8 cellular contexts compared by ENCODE assay signal in genomic region chr10:13298748-13299436, GRCh38. TPM values are rescaled to one million over a fixed set of nuclear protein-coding genes. Genes with fewer than 3 reads are reported as not detected.
DNase-seq lines count a peak whose midpoint lies in the region; ATAC-seq, FAIRE-seq and TF ChIP-seq lines count a peak whose summit lies in the region.

No MANE protein-coding gene starts in this region.

- no peaks in the 10 kb centered on the region; the same call in 1 of the 2 replicates for H3K36me3 ChIP-seq in Caco-2 (ENCODE audit: control insufficient read depth, insufficient read depth, low read length)
- H3K36me3 ChIP-seq in OCI-LY1 (ENCODE audit: insufficient read depth, low read length), result no peaks in the 10 kb centered on the region
- H3K36me3 ChIP-seq in endothelial cell of umbilical vein (ENCODE audit: control insufficient read depth in 2 of 2, extremely low read depth in 1 of 2, insufficient read depth in 2 of 2, low read length in 2 of 2), result no peaks in the 10 kb centered on the region
- H3K36me3 ChIP-seq in ovary, result no peaks in the 10 kb centered on the region

- no peaks in the 10 kb centered on the region for H3K9me3 Mint-ChIP-seq in Caco-2 (ENCODE audit: unreplicated experiment)

- no peaks in the 10 kb centered on the region for H3K27me3 Mint-ChIP-seq in Caco-2 (ENCODE audit: insufficient read depth, unreplicated experiment)

- ATAC-seq in HG03025 (IDR thresholded peaks at IDR 0.05; ENCODE audit: low FRiP score, unreplicated experiment), result no peak

- H3K4me3 Mint-ChIP-seq in Caco-2 (ENCODE audit: unreplicated experiment), result peak overlapping the region; percentile 77

- dilution Hi-C loops in endothelial cell of umbilical vein (cut with MboI; ENCODE audit: extremely low pct_ligation_motif_present, low sequenced_read_pairs), result no loop called here

- H3K79me2 ChIP-seq in OCI-LY1 (ENCODE audit: insufficient read depth, low read length) (no peaks in the 10 kb centered on the region), endothelial cell of umbilical vein (ENCODE audit: control insufficient read depth, insufficient read depth, low read length) (no peaks in the 10 kb centered on the region)

- CTCF ChIA-PET in Caco-2 (lab: Charles Lee) (no interaction called here), endothelial cell of umbilical vein (lab: Charles Lee) (interaction anchor here (1.0 to 2.2 kb wide), 5 partner anchors 14 to 137 kb away, joined by 3 to 9 read pairs (median 7); partner anchors contain the start of gene MCM10)

- TF ChIP-seq POLR2A in endothelial cell of umbilical vein (IDR thresholded peaks at IDR 0.05; ENCODE audit: low read depth, low read length), result no peak
- no peak for TF ChIP-seq POLR2A in ovary (IDR thresholded peaks at IDR 0.05)

- H3K4me1 Mint-ChIP-seq in Caco-2 (ENCODE audit: low read depth, unreplicated experiment), result peaks cover 21% of the 10 kb centered on the region

- no peaks in the 10 kb centered on the region for H4K20me1 ChIP-seq in OCI-LY1 (ENCODE audit: insufficient read depth, low read length)
- no peaks in the 10 kb centered on the region for H4K20me1 ChIP-seq in endothelial cell of umbilical vein (replicated peaks; ENCODE audit: control insufficient read depth, extremely low read depth, insufficient read depth, low read length)

- H3K27ac Mint-ChIP-seq in Caco-2 (ENCODE audit: unreplicated experiment), result peak overlapping the region; percentile 100

- H3K4me1 ChIP-seq in Caco-2 (peaks cover 14% of the 10 kb centered on the region; the same call in 1 of the 2 replicates), OCI-LY1 (ENCODE audit: insufficient read depth, low read length, severe bottlenecking) (peaks cover 15% of the 10 kb centered on the region), endothelial cell of umbilical vein (ENCODE audit: control insufficient read depth, extremely low read depth, insufficient read depth, low read length) (peaks cover 5% of the 10 kb centered on the region), ovary (ENCODE audit: insufficient read depth) (peaks cover 3% of the 10 kb centered on the region)

- intact Hi-C loops in Caco-2 (cut with micrococcal nuclease; ENCODE audit: unreplicated experiment) (no loop called here), endothelial cell of umbilical vein (cut with micrococcal nuclease) (loop anchor here (1.0 kb wide), 1 partner anchor 230 kb away; the partner anchor contains the start of gene BEND7), ovary (cut with DNase I) (no loop called here)

- H3K9me3 ChIP-seq in Caco-2, result no peaks in the 10 kb centered on the region
- H3K9me3 ChIP-seq in OCI-LY1 (ENCODE audit: low read length), result no peaks in the 10 kb centered on the region
- H3K9me3 ChIP-seq in endothelial cell of umbilical vein (replicated peaks; ENCODE audit: control insufficient read depth, insufficient read depth, low read length), result no peaks in the 10 kb centered on the region
- H3K9me3 ChIP-seq in ovary, result no peaks in the 10 kb centered on the region

- peak overlapping the region; percentile 88 for H3K4me3 ChIP-seq in Caco-2 (ENCODE audit: low read depth, low read length)
- peak overlapping the region; percentile 68 for H3K4me3 ChIP-seq in OCI-LY1 (ENCODE audit: low read depth, low read length, poor library complexity, severe bottlenecking)
- peak overlapping the region; percentile 63 to 68 (median 64) for H3K4me3 ChIP-seq in endothelial cell of umbilical vein (replicated peaks in 1 of 3; ENCODE audit: insufficient read depth in 1 of 3, low read depth in 1 of 3, low read length in 3 of 3)
- peak overlapping the region; percentile 57 for H3K4me3 ChIP-seq in ovary

- peak overlapping the region; percentile 82 for H3K4me2 ChIP-seq in OCI-LY1 (ENCODE audit: low read length)
- H3K4me2 ChIP-seq in endothelial cell of umbilical vein (ENCODE audit: insufficient read depth, low read length), result peak overlapping the region; percentile 94

- no peak for FAIRE-seq in endothelial cell of umbilical vein (lab: Jason Lieb, UNC)

- POLR2A ChIA-PET in Caco-2 (lab: Charles Lee) (interaction anchor here (0.6 to 0.8 kb wide), 2 partner anchors 20 to 50 kb away, joined by 3 to 4 read pairs; no protein-coding TSS in a partner anchor), endothelial cell of umbilical vein (lab: Charles Lee) (interaction anchor here (0.7 to 1.1 kb wide), 2 partner anchors 10 to 19 kb away, joined by 3 to 5 read pairs; no protein-coding TSS in a partner anchor)

- H3K27me3 ChIP-seq in Caco-2 (replicated peaks; ENCODE audit: control insufficient read depth, insufficient read depth, low read length) (no peaks in the 10 kb centered on the region), OCI-LY1 (ENCODE audit: insufficient read depth, low read length) (peaks cover 5% of the 10 kb centered on the region; the same call in 1 of the 2 replicates), endothelial cell of umbilical vein (ENCODE audit: control insufficient read depth in 2 of 2, insufficient read depth in 2 of 2, low read length in 2 of 2) (no peaks in the 10 kb centered on the region), ovary (no peaks in the 10 kb centered on the region)

- BruUV-seq in Caco-2 (replicated peaks; lab: Mats Ljungman, UMichigan), result no TSS peak
- no TSS peak for BruUV-seq in endothelial cell of umbilical vein (replicated peaks; lab: Mats Ljungman, UMichigan)

- H2AFZ ChIP-seq in OCI-LY1 (ENCODE audit: low read length), result no peak overlapping the region
- peak overlapping the region; percentile 98 for H2AFZ ChIP-seq in endothelial cell of umbilical vein (ENCODE audit: low read depth, low read length)

- H3K9ac ChIP-seq in OCI-LY1 (ENCODE audit: low read length), result peak overlapping the region; percentile 74
- H3K9ac ChIP-seq in endothelial cell of umbilical vein (replicated peaks; ENCODE audit: extremely low read depth, insufficient read depth, low read length), result peak overlapping the region; percentile 91

- H3K27ac ChIP-seq in OCI-LY1 (ENCODE audit: low read depth, low read length, poor library complexity, severe bottlenecking) (no peak overlapping the region), endothelial cell of umbilical vein (ENCODE audit: insufficient read depth, low read depth, low read length) (peak overlapping the region; percentile 72), ovary (peak overlapping the region; percentile 95 to 98)

- no peaks in the 10 kb centered on the region for H3K9me2 ChIP-seq in OCI-LY1 (ENCODE audit: low read depth, low read length)

- no peak for TF ChIP-seq CTCF in Caco-2 (IDR thresholded peaks at IDR 0.05; ENCODE audit: insufficient read depth in 1 of 2, low read depth in 1 of 2, low read length in 1 of 2, severe bottlenecking in 1 of 2, unreplicated experiment in 1 of 2)
- no peak for TF ChIP-seq CTCF in OCI-LY1 (IDR thresholded peaks at IDR 0.05; ENCODE audit: low read length)
- TF ChIP-seq CTCF in endothelial cell of umbilical vein (IDR thresholded peaks at IDR 0.05; ENCODE audit: extremely low read depth in 1 of 2, insufficient read depth in 1 of 2, low read depth in 1 of 2, low read length in 2 of 2), result no peak
- no peak for TF ChIP-seq CTCF in ovary (IDR thresholded peaks at IDR 0.05)

- H3K36me3 Mint-ChIP-seq in Caco-2 (ENCODE audit: insufficient read depth, unreplicated experiment), result peaks cover 25% of the 10 kb centered on the region

- no peaks in the 10 kb centered on the region for H3K9me1 ChIP-seq in endothelial cell of umbilical vein (replicated peaks; ENCODE audit: control insufficient read depth, extremely low read depth, insufficient read depth, low read length)

- DNase-seq in Caco-2 (no peak), endothelial cell of umbilical vein (ENCODE audit: low read depth, low spot score) (no peak), ovary (no peak), GDM1 (lab: John Stamatoyannopoulos, UW) (no peak), NCI-H2107 treated with DMSO at 0.1 percent for 48 hours (lab: John Stamatoyannopoulos, UW; ENCODE audit: unreplicated experiment) (no peak), cortex of kidney (lab: John Stamatoyannopoulos, UW) (no peak)

- WGBS in ovary, 3 donors, result 28 to 35% (median 33%) methylated on average over 19 to 20 of the region's 20 CpGs

- no peak for TF ChIP-seq EP300 in ovary (IDR thresholded peaks at IDR 0.05)

- no peaks in the 10 kb centered on the region for H3F3A ChIP-seq in OCI-LY1 (ENCODE audit: insufficient read depth, low read length)

TF ChIP-seq in endothelial cell of umbilical vein, 7 proteins besides CTCF, POLR2A, EP300 and RAD21 (continues in another document):
- TF ChIP-seq MYC (IDR thresholded peaks at IDR 0.05; ENCODE audit: low read depth, low read length) (no peak), EZH2 (IDR thresholded peaks at IDR 0.05; ENCODE audit: borderline replicate concordance, low read depth, low read length, severe bottlenecking) (no peak), FOS (IDR thresholded peaks at IDR 0.05; ENCODE audit: borderline replicate concordance, insufficient read depth, low read length) (no peak), JUN (IDR thresholded peaks at IDR 0.05; ENCODE audit: borderline replicate concordance, insufficient read depth, insufficient read length, low read depth) (no peak), GATA2 (IDR thresholded peaks at IDR 0.05; ENCODE audit: insufficient read depth, insufficient read length, low read depth, low read length) (no peak), POLR2AphosphoS5 (IDR thresholded peaks at IDR 0.05; ENCODE audit: insufficient read depth, low read depth, low read length) (no peak)

RNA-seq across cellular contexts. Expression of gene PHYH, which starts 1.0 kb away (rescaled TPM):
- total RNA-seq in Caco-2 (2022) (49.6 and 52.3 TPM in 2 replicates), endothelial cell of umbilical vein (9.4 and 9.8 TPM in 2 replicates), ovary (10 to 100 TPM; 20.0 to 49.7 (median 39.5) TPM)
- polyA plus RNA-seq in endothelial cell of umbilical vein (4.7 and 5.6 TPM in 2 replicates), ovary (10 to 100 TPM; 41.6 to 42.8 TPM)
- polyA plus RNA-seq in endothelial cell of umbilical vein (2011; cell fraction: cytosol; rRNA removed), result 5.4 and 7.2 TPM in 2 replicates
- 10.4 and 13.0 TPM in 2 replicates for polyA plus RNA-seq in endothelial cell of umbilical vein (2011; cell fraction: nucleus; rRNA removed)
- polyA plus RNA-seq in endothelial cell of umbilical vein (2012), result 13.1 and 14.5 TPM in 2 replicates
- 2.5 and 4.5 TPM in 2 replicates for polyA minus RNA-seq in endothelial cell of umbilical vein
- polyA minus RNA-seq in endothelial cell of umbilical vein (2011; cell fraction: cytosol; rRNA and poly(A)+ RNA removed), result 3.2 TPM
- 2.0 and 3.0 TPM in 2 replicates for polyA minus RNA-seq in endothelial cell of umbilical vein (2011; cell fraction: nucleus; rRNA and poly(A)+ RNA removed)

RNA-seq across cellular contexts. Expression of gene SEPHS1, which starts 49.2 kb away (rescaled TPM):
- total RNA-seq in Caco-2 (2022), result 129 and 139 TPM in 2 replicates
- total RNA-seq in endothelial cell of umbilical vein, result 55.4 and 59.9 TPM in 2 replicates
- polyA plus RNA-seq in endothelial cell of umbilical vein, result 31.6 and 40.6 TPM in 2 replicates
- polyA plus RNA-seq in endothelial cell of umbilical vein (2011; cell fraction: cytosol; rRNA removed), result 45.6 and 53.1 TPM in 2 replicates
- 37.9 and 41.7 TPM in 2 replicates for polyA plus RNA-seq in endothelial cell of umbilical vein (2011; cell fraction: nucleus; rRNA removed)
- 52.0 and 64.4 TPM in 2 replicates for polyA plus RNA-seq in endothelial cell of umbilical vein (2012)
- 80.5 and 82.6 TPM in 2 replicates for polyA minus RNA-seq in endothelial cell of umbilical vein
- 46.8 TPM for polyA minus RNA-seq in endothelial cell of umbilical vein (2011; cell fraction: cytosol; rRNA and poly(A)+ RNA removed)
- 19.1 and 25.1 TPM in 2 replicates for polyA minus RNA-seq in endothelial cell of umbilical vein (2011; cell fraction: nucleus; rRNA and poly(A)+ RNA removed)
- total RNA-seq in ovary, result 10 to 100 TPM; 27.2 to 62.0 (median 50.6) TPM
- polyA plus RNA-seq in ovary, result 10 to 100 TPM; 39.7 to 76.7 TPM
